Comparison of ENCODE assay signal across 8 cellular contexts in genomic region chr9:34291423-34291822, GRCh38.
"Had no signal": no experiment of that assay in that cellular context is flagged by ENCODE, and none has a peak within 500 bp of the region (broad histone marks: within the 10 kb centered on the region; RNA-seq: fewer than 3 reads in every experiment).

No MANE protein-coding gene starts in this region.

- H3K4me3 ChIP-seq: GM23338 had no signal

- H3K4me3 Mint-ChIP-seq: GM23338, H9 had no signal

- H3K27ac Mint-ChIP-seq: GM23338, H9 had no signal

- H3K4me2 ChIP-seq: GM23338 had no signal

- DNase-seq: H9, HCEC 1CT, IMR-90, KBM-7 had no signal

- H2AFZ ChIP-seq: GM23338 had no signal

- H3K9me3 Mint-ChIP-seq: GM23338, H9 had no signal

- H3K4me1 Mint-ChIP-seq: GM23338, H9 had no signal

- FAIRE-seq: H1, H54, HTR-8/SVneo had no signal

- ATAC-seq: GM23338 had no signal
